In genomic region chr17:1203111-1203966, GRCh38 we compare ENCODE assay signal across 8 cellular contexts. TPM values are rescaled to one million over a fixed set of nuclear protein-coding genes. Genes with fewer than 3 reads are reported as not detected.
DNase-seq lines count a peak whose midpoint lies in the region; ATAC-seq and TF ChIP-seq lines count a peak whose summit lies in the region.

No MANE protein-coding gene starts in this region.

- H3K36me3 ChIP-seq in BLaER1 (peaks cover 3% of the 10 kb centered on the region; the same call in 1 of the 2 replicates), thoracic aorta (no peaks in the 10 kb centered on the region)

- H3K27ac Mint-ChIP-seq in naive B cell: peak overlapping the region in 1 of 6 donors; percentile 81

- H3K27ac ChIP-seq in BLaER1 (no peak overlapping the region), thoracic aorta (peak overlapping the region in 1 of 2 donors; percentile 55)

- DNase-seq in LHCN-M2 (ENCODE audit: low read depth): peak; percentile 32
- DNase-seq in activated CD8-positive, alpha-beta memory T cell treated with anti-CD3 and anti-CD28 coated beads, Interleukin-2, amount 50 U/mL, for 48 hours: peak; percentile 84
- DNase-seq in naive B cell: peak; percentile 36
- no peak for DNase-seq in thoracic aorta (ENCODE audit: low spot score)
- no peak for DNase-seq in NCI-H1436 treated with DMSO at 0.1 percent for 48 hours (lab: John Stamatoyannopoulos, UW)
- DNase-seq in pons (ENCODE audit: low spot score): no peak

- no peaks in the 10 kb centered on the region for H3K36me3 Mint-ChIP-seq in naive B cell

- no peak overlapping the region for H3K4me3 ChIP-seq in BLaER1
- H3K4me3 ChIP-seq in thoracic aorta: peak overlapping the region; percentile 76

- H3K9me3 ChIP-seq in BLaER1: peaks cover 11% of the 10 kb centered on the region
- no peaks in the 10 kb centered on the region for H3K9me3 ChIP-seq in thoracic aorta

- peaks cover 27 to 75% (median 41%) of the 10 kb centered on the region in 3 donors for H3K4me1 Mint-ChIP-seq in naive B cell

- peak overlapping the region in 5 of 8 donors; percentile 22 to 63 (median 53) for H3K4me3 Mint-ChIP-seq in naive B cell

- H4K20me1 ChIP-seq in BLaER1: peaks cover 73% of the 10 kb centered on the region

- peaks cover 31% of the 10 kb centered on the region for H3K4me1 ChIP-seq in BLaER1
- H3K4me1 ChIP-seq in thoracic aorta (ENCODE audit: control insufficient read depth in 1 of 2, low read depth in 2 of 2): peaks cover 0 to 6% of the 10 kb centered on the region in 2 donors

- TF ChIP-seq CTCF in thoracic aorta (IDR thresholded peaks at IDR 0.05): no peak

- no peak overlapping the region for H3K9ac ChIP-seq in BLaER1

- ATAC-seq in esophagus mucosa: peak; percentile 88
- peak in 1 of 2 donors; percentile 24 for ATAC-seq in naive B cell (ENCODE audit: low read depth in 2 of 2)
- ATAC-seq in thoracic aorta (ENCODE audit: insufficient number of reproducible peaks, low FRiP score, low read depth): no peak

- no peaks in the 10 kb centered on the region for H3K27me3 Mint-ChIP-seq in naive B cell

- H3K4me2 ChIP-seq in BLaER1: peak overlapping the region; percentile 32; the same call in 1 of the 2 replicates

- no peaks in the 10 kb centered on the region for H3K9me3 Mint-ChIP-seq in naive B cell

- H3K27me3 ChIP-seq in BLaER1: peaks cover 15% of the 10 kb centered on the region; the same call in 1 of the 2 replicates
- no peaks in the 10 kb centered on the region for H3K27me3 ChIP-seq in thoracic aorta (replicated peaks; ENCODE audit: insufficient read depth)

RNA-seq across cellular contexts. Expression of gene ABR, which starts 23.6 kb away (rescaled TPM):
- total RNA-seq in LHCN-M2 (2014; rRNA removed) (79.6 and 87.2 TPM in 2 replicates), esophagus mucosa (94.5 TPM), thoracic aorta (100 to 1,000 TPM; 159 to 200 TPM)
- 71.8 TPM for polyA plus RNA-seq in LHCN-M2 (2012)
- 10 to 100 TPM in 5 of 6 donors, 1 to 10 TPM in 1; 4.3 to 47.2 (median 28.1) TPM for polyA plus RNA-seq in naive B cell (ENCODE audit: low read depth in 6 of 6)

Comparison
In these comparisons a context has a peak if more than half of its experiments do, and no peak if none do; other contexts are left out.
1. DNase-seq: peak in LHCN-M2 (single experiment), activated CD8-positive, alpha-beta memory T cell treated with anti-CD3 and anti-CD28 coated beads, Interleukin-2, amount 50 U/mL, for 48 hours (single experiment) and naive B cell (single experiment); none in thoracic aorta (single experiment), NCI-H1436 treated with DMSO at 0.1 percent for 48 hours (single experiment) and pons (single experiment).